ENCODE assay signal across 11 cellular contexts in genomic region chrX:46637937-46638336, GRCh38.
DNase-seq lines count a peak whose midpoint lies in the region; ATAC-seq and TF ChIP-seq lines count a peak whose summit lies in the region.
"Had no signal": no experiment of that assay in that cellular context is flagged by ENCODE, and none has a peak within 500 bp of the region (broad histone marks: within the 10 kb centered on the region; RNA-seq: fewer than 3 reads in every experiment).

No MANE protein-coding gene starts in this region.

- no peak overlapping the region for H3K27ac ChIP-seq in SK-N-SH (ENCODE audit: low read depth in 2 of 2, low read length in 1 of 2)
- H3K27ac ChIP-seq: skin epidermis had no signal

- no peaks in the 10 kb centered on the region for H3K79me2 ChIP-seq in SK-N-SH (ENCODE audit: insufficient read depth)

- intact Hi-C loops in activated naive CD4-positive, alpha-beta T cell treated with anti-CD3 and anti-CD28 coated beads for 36 hours (cut with micrococcal nuclease) = no loop called here

- no peak overlapping the region for H3K4me3 ChIP-seq in SK-N-SH (ENCODE audit: low read depth in 2 of 2, low read length in 1 of 2)
- H3K4me3 ChIP-seq: skin epidermis had no signal

- CTCF ChIA-PET in activated naive CD4-positive, alpha-beta T cell treated with anti-CD3 and anti-CD28 coated beads for 36 hours (lab: Charles Lee) = no interaction called here
- CTCF ChIA-PET in activated naive CD4-positive, alpha-beta T cell treated with anti-CD3 and anti-CD28 coated beads, Interleukin-2, amount 10 ng/mL, durations not matched to agents 7 days and 5 days (lab: Charles Lee) = interaction anchor here (1.2 kb wide), 1 partner anchor 11 kb away, joined by 3 read pairs; no protein-coding TSS in a partner anchor
- CTCF ChIA-PET in SK-N-SH (lab: Yijun Ruan, JAX) = interaction anchor here (0.6 to 1.3 kb wide), 3 partner anchors 10 to 65 kb away, joined by 3 to 4 read pairs (median 3); no protein-coding TSS in a partner anchor

- no peaks in the 10 kb centered on the region for H3K36me3 ChIP-seq in SK-N-SH (replicated peaks in 1 of 2; ENCODE audit: control insufficient read depth in 1 of 2, insufficient read depth in 2 of 2, low read length in 1 of 2)

- no peak overlapping the region for H3K4me2 ChIP-seq in SK-N-SH

- H3K9ac ChIP-seq in SK-N-SH = no peak overlapping the region

- H3K9me3 ChIP-seq in SK-N-SH = no peaks in the 10 kb centered on the region

- ATAC-seq in HG02870 (IDR thresholded peaks at IDR 0.05; ENCODE audit: unreplicated experiment) = peak; percentile 67
- peak; percentile 93 for ATAC-seq in stimulated activated effector memory CD8-positive, alpha-beta T cell treated with anti-CD3 and anti-CD28 coated beads, Interleukin-12 subunit alpha, Interleukin-12 subunit beta, amount 100 ng/mL, for 72 hours
- no peak for ATAC-seq in HG03095 (IDR thresholded peaks at IDR 0.05; ENCODE audit: unreplicated experiment)

- H2AFZ ChIP-seq in SK-N-SH (ENCODE audit: low read depth) = no peak overlapping the region

- no peak for TF ChIP-seq RAD21 in SK-N-SH (IDR thresholded peaks at IDR 0.05; ENCODE audit: low read length)

- H3K27ac Mint-ChIP-seq in activated naive CD4-positive, alpha-beta T cell treated with anti-CD3 and anti-CD28 coated beads for 36 hours = no peak overlapping the region
- no peak overlapping the region for H3K27ac Mint-ChIP-seq in activated naive CD4-positive, alpha-beta T cell treated with anti-CD3 and anti-CD28 coated beads, Interleukin-2, amount 10 ng/mL, durations not matched to agents 7 days and 5 days
- no peak overlapping the region for H3K27ac Mint-ChIP-seq in stimulated activated effector memory CD8-positive, alpha-beta T cell treated with anti-CD3 and anti-CD28 coated beads, Interleukin-12 subunit alpha, Interleukin-12 subunit beta, amount 100 ng/mL, for 72 hours
- H3K27ac Mint-ChIP-seq in type B pancreatic cell = no peak overlapping the region
- H3K27ac Mint-ChIP-seq: B cell had no signal

- POLR2A ChIA-PET in SK-N-SH (lab: Yijun Ruan, JAX) = no interaction called here

- no peaks in the 10 kb centered on the region for H3K9me2 ChIP-seq in SK-N-SH

- no peak for TF ChIP-seq CTCF in SK-N-SH (IDR thresholded peaks at IDR 0.05)
- TF ChIP-seq CTCF in type B pancreatic cell (conservative IDR thresholded peaks at IDR 0.05) = no peak

- H3F3A ChIP-seq in SK-N-SH (replicated peaks; ENCODE audit: insufficient read depth) = peaks cover 4% of the 10 kb centered on the region

- H3K9me3 Mint-ChIP-seq in activated naive CD4-positive, alpha-beta T cell treated with anti-CD3 and anti-CD28 coated beads for 36 hours = no peaks in the 10 kb centered on the region
- H3K9me3 Mint-ChIP-seq in activated naive CD4-positive, alpha-beta T cell treated with anti-CD3 and anti-CD28 coated beads, Interleukin-2, amount 10 ng/mL, durations not matched to agents 7 days and 5 days = no peaks in the 10 kb centered on the region
- no peaks in the 10 kb centered on the region for H3K9me3 Mint-ChIP-seq in stimulated activated effector memory CD8-positive, alpha-beta T cell treated with anti-CD3 and anti-CD28 coated beads, Interleukin-12 subunit alpha, Interleukin-12 subunit beta, amount 100 ng/mL, for 72 hours
- no peaks in the 10 kb centered on the region for H3K9me3 Mint-ChIP-seq in type B pancreatic cell
- H3K9me3 Mint-ChIP-seq: stimulated activated naive CD8-positive, alpha-beta T cell treated with anti-CD3 and anti-CD28 coated beads, Interleukin-15, Interleukin-2, amounts not matched to agents 100 ng/mL and 50 ng/mL, for 24 hours had no signal

- H3K4me1 ChIP-seq in SK-N-SH (ENCODE audit: control insufficient read depth in 1 of 2, insufficient read depth in 2 of 2, low read depth in 1 of 2, low read length in 1 of 2) = no peaks in the 10 kb centered on the region; a peak in 2 of 4 replicates

- H3K4me3 Mint-ChIP-seq in activated naive CD4-positive, alpha-beta T cell treated with anti-CD3 and anti-CD28 coated beads for 36 hours = no peak overlapping the region
- no peak overlapping the region for H3K4me3 Mint-ChIP-seq in activated naive CD4-positive, alpha-beta T cell treated with anti-CD3 and anti-CD28 coated beads, Interleukin-2, amount 10 ng/mL, durations not matched to agents 7 days and 5 days
- H3K4me3 Mint-ChIP-seq in stimulated activated effector memory CD8-positive, alpha-beta T cell treated with anti-CD3 and anti-CD28 coated beads, Interleukin-12 subunit alpha, Interleukin-12 subunit beta, amount 100 ng/mL, for 72 hours = no peak overlapping the region
- no peak overlapping the region for H3K4me3 Mint-ChIP-seq in type B pancreatic cell
- H3K4me3 Mint-ChIP-seq: B cell; stimulated activated naive CD8-positive, alpha-beta T cell treated with anti-CD3 and anti-CD28 coated beads, Interleukin-15, Interleukin-2, amounts not matched to agents 100 ng/mL and 50 ng/mL, for 24 hours had no signal

- peaks cover 22% of the 10 kb centered on the region for H3K4me1 Mint-ChIP-seq in activated naive CD4-positive, alpha-beta T cell treated with anti-CD3 and anti-CD28 coated beads for 36 hours (ENCODE audit: low read depth)
- peaks cover 34% of the 10 kb centered on the region for H3K4me1 Mint-ChIP-seq in activated naive CD4-positive, alpha-beta T cell treated with anti-CD3 and anti-CD28 coated beads, Interleukin-2, amount 10 ng/mL, durations not matched to agents 7 days and 5 days
- H3K4me1 Mint-ChIP-seq in stimulated activated effector memory CD8-positive, alpha-beta T cell treated with anti-CD3 and anti-CD28 coated beads, Interleukin-12 subunit alpha, Interleukin-12 subunit beta, amount 100 ng/mL, for 72 hours = peaks cover 20% of the 10 kb centered on the region
- no peaks in the 10 kb centered on the region for H3K4me1 Mint-ChIP-seq in type B pancreatic cell (ENCODE audit: unreplicated experiment)

- no peaks in the 10 kb centered on the region for H3K27me3 Mint-ChIP-seq in activated naive CD4-positive, alpha-beta T cell treated with anti-CD3 and anti-CD28 coated beads for 36 hours (ENCODE audit: low read depth)
- H3K27me3 Mint-ChIP-seq in activated naive CD4-positive, alpha-beta T cell treated with anti-CD3 and anti-CD28 coated beads, Interleukin-2, amount 10 ng/mL, durations not matched to agents 7 days and 5 days = no peaks in the 10 kb centered on the region
- no peaks in the 10 kb centered on the region for H3K27me3 Mint-ChIP-seq in type B pancreatic cell
- H3K27me3 Mint-ChIP-seq: B cell; stimulated activated naive CD8-positive, alpha-beta T cell treated with anti-CD3 and anti-CD28 coated beads, Interleukin-15, Interleukin-2, amounts not matched to agents 100 ng/mL and 50 ng/mL, for 24 hours had no signal

- H4K20me1 ChIP-seq in SK-N-SH (ENCODE audit: insufficient read depth) = no peaks in the 10 kb centered on the region

- TF ChIP-seq EP300 in SK-N-SH (IDR thresholded peaks at IDR 0.05; ENCODE audit: borderline replicate concordance in 1 of 2, low read depth in 1 of 2, low read length in 1 of 2) = no peak

- H3K36me3 Mint-ChIP-seq in activated naive CD4-positive, alpha-beta T cell treated with anti-CD3 and anti-CD28 coated beads for 36 hours (ENCODE audit: low read depth) = peaks cover 7% of the 10 kb centered on the region
- H3K36me3 Mint-ChIP-seq in activated naive CD4-positive, alpha-beta T cell treated with anti-CD3 and anti-CD28 coated beads, Interleukin-2, amount 10 ng/mL, durations not matched to agents 7 days and 5 days = peaks cover 1% of the 10 kb centered on the region
- H3K36me3 Mint-ChIP-seq in stimulated activated effector memory CD8-positive, alpha-beta T cell treated with anti-CD3 and anti-CD28 coated beads, Interleukin-12 subunit alpha, Interleukin-12 subunit beta, amount 100 ng/mL, for 72 hours = no peaks in the 10 kb centered on the region
- H3K36me3 Mint-ChIP-seq in type B pancreatic cell = no peaks in the 10 kb centered on the region

- H3K27me3 ChIP-seq in SK-N-SH (ENCODE audit: insufficient read depth) = no peaks in the 10 kb centered on the region

- peak; percentile 17 for DNase-seq in activated naive CD4-positive, alpha-beta T cell treated with anti-CD3 and anti-CD28 coated beads for 36 hours
- no peak for DNase-seq in activated naive CD4-positive, alpha-beta T cell treated with anti-CD3 and anti-CD28 coated beads, Interleukin-2, amount 10 ng/mL, durations not matched to agents 7 days and 5 days
- DNase-seq in SK-N-SH (no peak), NCI-H2196 (lab: John Stamatoyannopoulos, UW; ENCODE audit: unreplicated experiment) (no peak), type B pancreatic cell (ENCODE audit: extremely low spot score, unreplicated experiment) (no peak)
- DNase-seq in stimulated activated effector memory CD8-positive, alpha-beta T cell treated with anti-CD3 and anti-CD28 coated beads, Interleukin-12 subunit alpha, Interleukin-12 subunit beta, amount 100 ng/mL, for 72 hours (ENCODE audit: low spot score in 2 of 2) = no peak

- 9% methylated on average over 2 of the region's 2 CpGs for WGBS in SK-N-SH (ENCODE audit: low lambda C conversion rate)

TF ChIP-seq in SK-N-SH, 30 proteins besides CTCF, POLR2A, EP300 and RAD21 (continues in another document):
- TF ChIP-seq YY1 (IDR thresholded peaks at IDR 0.05; ENCODE audit: low read depth) (no peak), JUND (IDR thresholded peaks at IDR 0.05) (0 out of 2 replicates have a peak, but pooled peaks have one; percentile 15), FOXM1 (IDR thresholded peaks at IDR 0.05; ENCODE audit: low read depth) (no peak), USF2 (IDR thresholded peaks at IDR 0.05; ENCODE audit: borderline replicate concordance, low read depth, low read length) (no peak), ELF1 (IDR thresholded peaks at IDR 0.05) (no peak), NFIC (IDR thresholded peaks at IDR 0.05; ENCODE audit: borderline replicate concordance) (no peak), TAF1 (IDR thresholded peaks at IDR 0.05; ENCODE audit: borderline replicate concordance, low read depth, low read length) (no peak), TEAD4 (IDR thresholded peaks at IDR 0.05; ENCODE audit: borderline replicate concordance, insufficient read depth) (no peak), CHD2 (IDR thresholded peaks at IDR 0.05; ENCODE audit: low read length, partially characterized antibody) (no peak), TCF12 (IDR thresholded peaks at IDR 0.05) (peak; percentile 36; the same call in 1 of the 2 replicates), GABPA (IDR thresholded peaks at IDR 0.05; ENCODE audit: low read depth) (no peak), FOXJ3 (CRISPR knock-in tag; IDR thresholded peaks at IDR 0.05) (no peak)
